Comparison of ENCODE assay signal across 17 cellular contexts in genomic region chr3:194993896-194994295, GRCh38.
"Had no signal": no experiment of that assay in that cellular context is flagged by ENCODE, and none has a peak within 500 bp of the region (broad histone marks: within the 10 kb centered on the region; RNA-seq: fewer than 3 reads in every experiment).

No MANE protein-coding gene starts in this region.

- H3K4me3 ChIP-seq: heart right ventricle, lower lobe of right lung, mucosa of descending colon had no signal

- H3K36me3 Mint-ChIP-seq: activated naive CD8-positive, alpha-beta T cell treated with anti-CD3 and anti-CD28 coated beads for 36 hours; naive B cell; T-cell had no signal

- H3K9me3 Mint-ChIP-seq: activated CD4-positive, alpha-beta memory T cell treated with anti-CD3 and anti-CD28 coated beads, Interleukin-2, amount 10 ng/mL, durations not matched to agents 7 days and 5 days; activated naive CD8-positive, alpha-beta T cell treated with anti-CD3 and anti-CD28 coated beads for 36 hours; central memory CD8-positive, alpha-beta T cell; naive B cell; T-cell; T-helper 2 cell treated with Interferon-gamma antibody and Interleukin-4, amounts not matched to agents 5 μg/mL and 100 μg/mL, for 36 hours had no signal

- H3K27ac Mint-ChIP-seq: activated CD4-positive, alpha-beta memory T cell treated with anti-CD3 and anti-CD28 coated beads, Interleukin-2, amount 10 ng/mL, durations not matched to agents 7 days and 5 days; activated naive CD8-positive, alpha-beta T cell treated with anti-CD3 and anti-CD28 coated beads for 36 hours; naive B cell; T-cell; T-helper 2 cell treated with Interferon-gamma antibody and Interleukin-4, amounts not matched to agents 5 μg/mL and 100 μg/mL, for 36 hours had no signal

- DNase-seq: activated CD4-positive, alpha-beta memory T cell treated with anti-CD3 and anti-CD28 coated beads, Interleukin-2, amount 10 ng/mL, durations not matched to agents 7 days and 5 days; activated CD4-positive, alpha-beta T cell treated with anti-CD3 and anti-CD28 coated beads for 4 hours; activated naive CD4-positive, alpha-beta T cell treated with Interleukin-2 at 50 U/mL for 16 hours; activated naive CD8-positive, alpha-beta T cell treated with anti-CD3 and anti-CD28 coated beads for 36 hours; foreskin fibroblast; heart right ventricle; left colon; lower lobe of right lung; mesendoderm; mucosa of descending colon; naive B cell; occipital lobe; stimulated activated CD4-positive, alpha-beta T cell treated with anti-CD3 and anti-CD28 coated beads, Interleukin-2, amount 100 ng/mL, for 48 hours; stimulated activated naive CD4-positive, alpha-beta T cell; T-cell had no signal

- H3K4me1 Mint-ChIP-seq: activated CD4-positive, alpha-beta memory T cell treated with anti-CD3 and anti-CD28 coated beads, Interleukin-2, amount 10 ng/mL, durations not matched to agents 7 days and 5 days; activated naive CD8-positive, alpha-beta T cell treated with anti-CD3 and anti-CD28 coated beads for 36 hours; central memory CD8-positive, alpha-beta T cell; naive B cell; T-cell had no signal

- H3K27me3 ChIP-seq: heart right ventricle had no signal

- H3K27ac ChIP-seq: heart right ventricle, lower lobe of right lung had no signal

- H3K9me3 ChIP-seq: heart right ventricle, lower lobe of right lung, mucosa of descending colon had no signal

- H3K36me3 ChIP-seq: heart right ventricle, lower lobe of right lung had no signal

- H3K4me3 Mint-ChIP-seq: activated CD4-positive, alpha-beta memory T cell treated with anti-CD3 and anti-CD28 coated beads, Interleukin-2, amount 10 ng/mL, durations not matched to agents 7 days and 5 days; activated naive CD8-positive, alpha-beta T cell treated with anti-CD3 and anti-CD28 coated beads for 36 hours; central memory CD8-positive, alpha-beta T cell; naive B cell; T-cell; T-helper 2 cell treated with Interferon-gamma antibody and Interleukin-4, amounts not matched to agents 5 μg/mL and 100 μg/mL, for 36 hours had no signal

- ATAC-seq: heart right ventricle, left colon, lower lobe of right lung, mucosa of descending colon, T-cell had no signal

- H3K4me1 ChIP-seq: heart right ventricle, lower lobe of right lung had no signal
